ENCODE assay signal across 20 cellular contexts in genomic region chr17:67810464-67810863, GRCh38.
"Had no signal": no experiment of that assay in that cellular context is flagged by ENCODE, and none has a peak within 500 bp of the region (broad histone marks: within the 10 kb centered on the region; RNA-seq: fewer than 3 reads in every experiment).

No MANE protein-coding gene starts in this region.

- H3K27ac ChIP-seq: brain microvascular endothelial cell, cardiac muscle cell, SK-N-MC had no signal

- H3K4me3 ChIP-seq: cardiac muscle cell, SK-N-MC had no signal

- H3K4me1 Mint-ChIP-seq: activated CD4-positive, alpha-beta T cell treated with anti-CD3 and anti-CD28 coated beads, Interleukin-2, amount 10 ng/mL, durations not matched to agents 24 days and 14 days; activated CD8-positive, alpha-beta memory T cell treated with anti-CD3 and anti-CD28 coated beads, Interleukin-2, amount 10 ng/mL, durations not matched to agents 7 days and 5 days had no signal

- H3K36me3 ChIP-seq: brain microvascular endothelial cell, cardiac muscle cell had no signal

- H3K4me3 Mint-ChIP-seq: activated CD4-positive, alpha-beta T cell treated with anti-CD3 and anti-CD28 coated beads, Interleukin-2, amount 10 ng/mL, durations not matched to agents 24 days and 14 days; activated CD8-positive, alpha-beta memory T cell treated with anti-CD3 and anti-CD28 coated beads, Interleukin-2, amount 10 ng/mL, durations not matched to agents 7 days and 5 days; activated T-cell treated with anti-CD3 and anti-CD28 coated beads, Interleukin-2, amount 50 U/mL, for 4 hours; T-helper 2 cell treated with Interferon-gamma antibody and Interleukin-4, amounts not matched to agents 5 μg/mL and 100 μg/mL, for 36 hours had no signal

- H3K27ac Mint-ChIP-seq: activated CD4-positive, alpha-beta T cell treated with anti-CD3 and anti-CD28 coated beads, Interleukin-2, amount 10 ng/mL, durations not matched to agents 24 days and 14 days; activated CD8-positive, alpha-beta memory T cell treated with anti-CD3 and anti-CD28 coated beads, Interleukin-2, amount 10 ng/mL, durations not matched to agents 7 days and 5 days; activated naive CD4-positive, alpha-beta T cell treated with anti-CD3 and anti-CD28 coated beads, Interleukin-2, amount 50 U/mL, for 72 hours; T-helper 2 cell treated with Interferon-gamma antibody and Interleukin-4, amounts not matched to agents 5 μg/mL and 100 μg/mL, for 36 hours had no signal

- H3K36me3 Mint-ChIP-seq: activated CD8-positive, alpha-beta memory T cell treated with anti-CD3 and anti-CD28 coated beads, Interleukin-2, amount 10 ng/mL, durations not matched to agents 7 days and 5 days; activated naive CD4-positive, alpha-beta T cell treated with anti-CD3 and anti-CD28 coated beads, Interleukin-2, amount 50 U/mL, for 72 hours had no signal

- H3K9me3 Mint-ChIP-seq: activated CD4-positive, alpha-beta T cell treated with anti-CD3 and anti-CD28 coated beads, Interleukin-2, amount 10 ng/mL, durations not matched to agents 24 days and 14 days; activated naive CD4-positive, alpha-beta T cell treated with anti-CD3 and anti-CD28 coated beads, Interleukin-2, amount 50 U/mL, for 72 hours; activated T-cell treated with anti-CD3 and anti-CD28 coated beads, Interleukin-2, amount 50 U/mL, for 4 hours; T-helper 2 cell treated with Interferon-gamma antibody and Interleukin-4, amounts not matched to agents 5 μg/mL and 100 μg/mL, for 36 hours had no signal

- DNase-seq: activated CD4-positive, alpha-beta T cell treated with anti-CD3 and anti-CD28 coated beads for 1 hour; activated CD4-positive, alpha-beta T cell treated with anti-CD3 and anti-CD28 coated beads, Interleukin-2, amount 10 ng/mL, durations not matched to agents 24 days and 14 days; activated CD4-positive, alpha-beta T cell treated with anti-CD3 and anti-CD28 coated beads, Interleukin-2, amount 50 U/mL, for 48 hours; activated CD8-positive, alpha-beta memory T cell treated with anti-CD3 and anti-CD28 coated beads, Interleukin-2, amount 10 ng/mL, durations not matched to agents 7 days and 5 days; activated effector memory CD4-positive, alpha-beta T cell treated with anti-CD3 and anti-CD28 coated beads, Interleukin-2, amount 50 U/mL, for 16 hours; activated naive CD4-positive, alpha-beta T cell treated with Interleukin-2 at 50 U/mL for 16 hours; activated T-cell treated with anti-CD3 and anti-CD28 coated beads, Interleukin-2, amount 50 U/mL, for 4 hours; brain microvascular endothelial cell; KG1; NCI-H1092; NCI-H1417; NCI-H1930; NCI-H446; NCI-H524; SW 1271 had no signal

- H3K27me3 ChIP-seq: brain microvascular endothelial cell, cardiac muscle cell had no signal

- ATAC-seq: activated CD8-positive, alpha-beta memory T cell treated with anti-CD3 and anti-CD28 coated beads, Interleukin-2, amount 10 ng/mL, durations not matched to agents 7 days and 5 days; activated naive CD4-positive, alpha-beta T cell treated with anti-CD3 and anti-CD28 coated beads, Interleukin-2, amount 50 U/mL, for 72 hours; activated T-cell treated with anti-CD3 and anti-CD28 coated beads, Interleukin-2, amount 50 U/mL, for 4 hours; Right ventricle myocardium inferior had no signal
